15 cellular contexts compared by ENCODE assay signal in the genomic region with DNA sequence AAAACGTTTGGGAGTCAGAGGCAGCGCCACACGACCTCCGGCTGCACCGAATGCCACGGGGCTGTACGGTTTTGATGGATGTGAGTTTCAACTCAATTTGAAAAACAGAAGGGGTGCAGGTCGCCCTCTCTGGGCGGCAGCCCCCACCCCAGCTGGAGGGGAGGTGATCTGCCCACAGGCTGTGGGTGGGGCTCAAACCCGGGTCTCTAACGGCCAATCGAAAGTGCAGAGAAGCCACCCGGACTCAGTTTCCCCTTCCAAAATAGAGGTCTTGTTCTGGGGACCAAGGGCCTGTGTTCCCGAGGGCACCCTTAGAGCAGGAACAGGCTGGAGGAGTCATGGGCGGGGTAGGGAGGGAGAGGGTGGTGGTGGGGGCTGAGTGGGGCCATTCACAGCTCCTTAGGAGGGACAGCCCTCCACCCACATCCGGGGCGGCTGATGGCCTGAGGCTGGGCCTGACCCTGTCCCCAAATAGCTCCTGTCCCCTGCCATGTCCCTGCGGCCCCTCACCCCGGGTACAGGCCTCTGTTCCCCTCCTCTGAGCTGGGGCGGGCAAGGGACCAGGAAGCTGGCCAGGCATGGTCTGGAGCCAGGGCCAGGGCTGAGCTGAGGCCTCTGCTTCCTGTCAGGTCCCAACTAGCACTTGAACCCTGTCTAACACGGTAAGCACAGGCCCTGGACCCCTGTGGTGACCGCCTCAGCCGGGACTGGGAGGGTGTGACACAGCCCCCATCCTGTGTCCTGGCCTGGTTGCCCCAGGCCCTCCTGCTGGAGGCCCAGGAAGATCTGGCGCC. TPM values are rescaled to one million over a fixed set of nuclear protein-coding genes. Genes with fewer than 3 reads are reported as not detected.
DNase-seq lines count a peak whose midpoint lies in the region; ATAC-seq and TF ChIP-seq lines count a peak whose summit lies in the region.
"Had no signal": no experiment of that assay in that cellular context is flagged by ENCODE, and none has a peak within 500 bp of the region (broad histone marks: within the 10 kb centered on the region; RNA-seq: fewer than 3 reads in every experiment).

No MANE protein-coding gene starts in this region.

- TF ChIP-seq CTCF in MCF 10A (IDR thresholded peaks at IDR 0.05; ENCODE audit: unreplicated experiment) (no peak), breast epithelium (IDR thresholded peaks at IDR 0.05) (no peak), gastroesophageal sphincter (IDR thresholded peaks at IDR 0.05) (no peak), nephron (IDR thresholded peaks at IDR 0.05; ENCODE audit: unreplicated experiment in 3 of 3) (no peak)

- ATAC-seq in gastroesophageal sphincter = peak; percentile 17
- no peak for ATAC-seq in HG02623 (IDR thresholded peaks at IDR 0.05; ENCODE audit: unreplicated experiment)
- ATAC-seq: GM12878; stimulated activated naive CD8-positive, alpha-beta T cell treated with anti-CD3 and anti-CD28 coated beads, Interleukin-15, Interleukin-2, amounts not matched to agents 100 U/mL and 50 U/mL, for 24 hours had no signal

- H3K27me3 Mint-ChIP-seq in MCF 10A (ENCODE audit: insufficient read depth, unreplicated experiment) (no peaks in the 10 kb centered on the region), nephron (ENCODE audit: low read depth) (no peaks in the 10 kb centered on the region)
- H3K27me3 Mint-ChIP-seq: activated naive CD8-positive, alpha-beta T cell had no signal

- H3K4me1 Mint-ChIP-seq in MCF 10A (ENCODE audit: insufficient read depth, unreplicated experiment) (peaks cover 13% of the 10 kb centered on the region), nephron (peaks cover 63% of the 10 kb centered on the region)

- no peak for TF ChIP-seq EP300 in gastroesophageal sphincter (IDR thresholded peaks at IDR 0.05)

- H3K4me3 Mint-ChIP-seq in MCF 10A (ENCODE audit: unreplicated experiment) (peak overlapping the region; percentile 66), nephron (no peak overlapping the region)
- H3K4me3 Mint-ChIP-seq: activated naive CD8-positive, alpha-beta T cell; dendritic cell treated with granulocyte-macrophage colony-stimulating factor and Interleukin-4, amounts not matched to agents 40 ng/mL and 50 ng/mL, for 4 days had no signal

- H3K27me3 ChIP-seq in breast epithelium (no peaks in the 10 kb centered on the region), gastroesophageal sphincter (no peaks in the 10 kb centered on the region)

- CTCF ChIA-PET in MCF 10A (lab: Yijun Ruan, JAX) = no interaction called here

- no peaks in the 10 kb centered on the region for H3K9me3 ChIP-seq in breast epithelium
- H3K9me3 ChIP-seq in gastroesophageal sphincter = no peaks in the 10 kb centered on the region

- DNase-seq in MCF 10A (ENCODE audit: unreplicated experiment) = no peak
- DNase-seq in breast epithelium (ENCODE audit: low spot score in 2 of 2) = no peak
- DNase-seq in H4 (ENCODE audit: low spot score) = no peak
- no peak for DNase-seq in activated naive CD4-positive, alpha-beta T cell treated with anti-CD3 and anti-CD28 coated beads, Interleukin-2, amount 50 U/mL, for 16 hours
- DNase-seq in NCI-H82 treated with DMSO at 0.1 percent for 48 hours (lab: John Stamatoyannopoulos, UW; ENCODE audit: unreplicated experiment) = no peak
- DNase-seq: COR-L47; stimulated activated CD4-positive, alpha-beta T cell treated with anti-CD3 and anti-CD28 coated beads, Interleukin-4, amount 100 ng/mL, for 4 hours; stimulated activated naive CD8-positive, alpha-beta T cell treated with anti-CD3 and anti-CD28 coated beads, Interleukin-15, Interleukin-2, amounts not matched to agents 100 U/mL and 50 U/mL, for 24 hours had no signal

- H3K27ac ChIP-seq in breast epithelium (peak overlapping the region in 1 of 2 donors; percentile 25), gastroesophageal sphincter (peak overlapping the region in 3 of 4 donors; percentile 74 to 79 (median 77))
- H3K27ac ChIP-seq: 22Rv1 had no signal

- POLR2A ChIA-PET in MCF 10A (lab: Yijun Ruan, JAX) = interaction anchor here (1.0 to 1.3 kb wide), 8 partner anchors 10 to 55 kb away, joined by 3 to 12 read pairs (median 4); partner anchors contain the start of gene NOTCH1

- H3K27ac Mint-ChIP-seq in MCF 10A (ENCODE audit: low read depth, unreplicated experiment) = no peak overlapping the region
- H3K27ac Mint-ChIP-seq in nephron = peak overlapping the region; percentile 76 to 91 (median 85)
- H3K27ac Mint-ChIP-seq: activated naive CD8-positive, alpha-beta T cell; dendritic cell treated with granulocyte-macrophage colony-stimulating factor and Interleukin-4, amounts not matched to agents 40 ng/mL and 50 ng/mL, for 4 days had no signal

- BruUV-seq in MCF 10A (replicated peaks; lab: Mats Ljungman, UMichigan) = no TSS peak

- H3K4me1 ChIP-seq in breast epithelium = peaks cover 10 to 22% of the 10 kb centered on the region in 2 donors
- peaks cover 5 to 92% (median 56%) of the 10 kb centered on the region in 3 donors for H3K4me1 ChIP-seq in gastroesophageal sphincter

- 50 to 61% methylated on average over 2 to 5 of the region's 24 CpGs for WGBS in gastroesophageal sphincter (ENCODE audit: low coverage in 1 of 2), 2 donors

- intact Hi-C loops in MCF 10A (cut with micrococcal nuclease) (no loop called here), breast epithelium (cut with DNase I; ENCODE audit: low total_unique reads) (no loop called here)

- H3K36me3 ChIP-seq in breast epithelium = no peaks in the 10 kb centered on the region
- H3K36me3 ChIP-seq in gastroesophageal sphincter = no peaks in the 10 kb centered on the region

- TF ChIP-seq POLR2A in breast epithelium (IDR thresholded peaks at IDR 0.05) (no peak), gastroesophageal sphincter (IDR thresholded peaks at IDR 0.05) (no peak)

- no peaks in the 10 kb centered on the region for H3K36me3 Mint-ChIP-seq in MCF 10A (ENCODE audit: insufficient read depth, unreplicated experiment)
- H3K36me3 Mint-ChIP-seq in nephron (ENCODE audit: low read depth) = peaks cover 4% of the 10 kb centered on the region
- H3K36me3 Mint-ChIP-seq: activated naive CD8-positive, alpha-beta T cell had no signal

- H3K9me3 Mint-ChIP-seq in MCF 10A (ENCODE audit: unreplicated experiment) = no peaks in the 10 kb centered on the region
- no peaks in the 10 kb centered on the region for H3K9me3 Mint-ChIP-seq in nephron
- H3K9me3 Mint-ChIP-seq: dendritic cell treated with granulocyte-macrophage colony-stimulating factor and Interleukin-4, amounts not matched to agents 40 ng/mL and 50 ng/mL, for 4 days had no signal

- H3K4me3 ChIP-seq in breast epithelium (no peak overlapping the region), gastroesophageal sphincter (no peak overlapping the region)
- H3K4me3 ChIP-seq: GM12878 had no signal

RNA-seq across cellular contexts. Expression of gene NOTCH1, which starts 22.6 kb away (rescaled TPM):
- 37.5 and 53.4 TPM in 2 replicates for total RNA-seq in MCF 10A (2022)
- total RNA-seq in breast epithelium = 10 to 100 TPM; 12.6 to 33.8 (median 21.1) TPM
- 10 to 100 TPM; 31.1 to 72.1 (median 44.0) TPM for total RNA-seq in gastroesophageal sphincter
- 2.4 and 3.2 TPM in 2 replicates for total RNA-seq in H4 (2014; rRNA removed; shearing (Covaris generic))
